ENCODE assay signal across 1 cellular context in the genomic region with DNA sequence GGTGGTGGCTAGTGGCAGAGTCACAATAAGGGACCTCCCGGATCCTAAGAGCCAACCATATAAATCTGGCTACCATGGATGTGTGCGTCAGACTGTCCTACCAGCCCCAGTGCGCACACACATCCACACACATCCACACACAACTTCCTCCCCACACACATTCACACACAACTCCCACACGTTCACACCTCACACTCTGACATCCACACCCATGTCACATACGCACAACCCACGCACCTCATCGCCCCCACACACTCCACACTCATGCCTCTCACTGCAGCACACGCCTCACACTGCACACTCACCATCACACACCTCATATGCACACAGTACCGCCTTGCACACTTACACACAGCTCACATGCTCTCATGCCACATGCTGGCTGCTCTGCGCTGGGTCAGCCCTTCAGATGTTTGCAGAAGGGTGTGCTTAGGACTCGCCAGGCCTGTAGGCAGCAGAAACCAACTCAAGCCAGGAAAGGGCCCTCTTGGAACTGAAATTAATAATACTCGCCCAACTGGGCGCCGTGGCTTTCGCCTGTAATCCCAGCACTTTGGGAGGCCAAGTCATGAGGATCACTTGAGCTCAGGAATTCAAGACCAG.
TF ChIP-seq lines count a peak whose summit lies in the region.

No MANE protein-coding gene starts in this region.

TF ChIP-seq in SK-N-SH, 30 proteins besides CTCF, POLR2A, EP300 and RAD21 (continued from another document):
- no peak for TF ChIP-seq RXRA (IDR thresholded peaks at IDR 0.05; ENCODE audit: borderline replicate concordance, low read depth)
